ENCODE assay signal across 9 cellular contexts in genomic region chr12:4030938-4031702, GRCh38.
DNase-seq lines count a peak whose midpoint lies in the region; ATAC-seq and TF ChIP-seq lines count a peak whose summit lies in the region.
"Had no signal": no experiment of that assay in that cellular context is flagged by ENCODE, and none has a peak within 500 bp of the region (broad histone marks: within the 10 kb centered on the region; RNA-seq: fewer than 3 reads in every experiment).

No MANE protein-coding gene starts in this region.

- H3K27me3 Mint-ChIP-seq in activated naive CD4-positive, alpha-beta T cell treated with anti-CD3 and anti-CD28 coated beads, Interleukin-2, amount 10 ng/mL, durations not matched to agents 7 days and 5 days: peaks cover 34% of the 10 kb centered on the region
- no peaks in the 10 kb centered on the region for H3K27me3 Mint-ChIP-seq in stimulated activated naive CD8-positive, alpha-beta T cell treated with anti-CD3 and anti-CD28 coated beads, Interleukin-15, Interleukin-2, amounts not matched to agents 100 ng/mL and 50 ng/mL, for 24 hours

- CTCF ChIA-PET in activated naive CD4-positive, alpha-beta T cell treated with anti-CD3 and anti-CD28 coated beads, Interleukin-2, amount 10 ng/mL, durations not matched to agents 7 days and 5 days (lab: Charles Lee): interaction anchor here (0.7 to 1.0 kb wide), 2 partner anchors 10 to 11 kb away, joined by 3 read pairs; no protein-coding TSS in a partner anchor

- WGBS in gastroesophageal sphincter (ENCODE audit: low coverage in 1 of 2), 2 donors: 3 to 15% methylated on average over 4 to 8 of the region's 75 CpGs

- no peaks in the 10 kb centered on the region for H3K9me3 ChIP-seq in gastroesophageal sphincter
- H3K9me3 ChIP-seq in neuron (ENCODE audit: low read length): no peaks in the 10 kb centered on the region
- H3K9me3 ChIP-seq: neutrophil had no signal

- no peak for TF ChIP-seq EP300 in gastroesophageal sphincter (IDR thresholded peaks at IDR 0.05)

- peak overlapping the region; percentile 68 for H3K4me3 Mint-ChIP-seq in activated naive CD4-positive, alpha-beta T cell treated with anti-CD3 and anti-CD28 coated beads, Interleukin-2, amount 10 ng/mL, durations not matched to agents 7 days and 5 days
- peak overlapping the region; percentile 67 for H3K4me3 Mint-ChIP-seq in stimulated activated naive CD8-positive, alpha-beta T cell treated with anti-CD3 and anti-CD28 coated beads, Interleukin-15, Interleukin-2, amounts not matched to agents 100 ng/mL and 50 ng/mL, for 24 hours

- H3K27ac Mint-ChIP-seq in activated naive CD4-positive, alpha-beta T cell treated with anti-CD3 and anti-CD28 coated beads, Interleukin-2, amount 10 ng/mL, durations not matched to agents 7 days and 5 days: no peak overlapping the region
- peak overlapping the region; percentile 42 for H3K27ac Mint-ChIP-seq in stimulated activated naive CD8-positive, alpha-beta T cell treated with anti-CD3 and anti-CD28 coated beads, Interleukin-15, Interleukin-2, amounts not matched to agents 100 ng/mL and 50 ng/mL, for 24 hours

- H3K4me3 ChIP-seq in gastroesophageal sphincter: peak overlapping the region; percentile 50 to 61
- H3K4me3 ChIP-seq in neuron (ENCODE audit: low read length): peak overlapping the region; percentile 19

- H3K36me3 Mint-ChIP-seq in activated naive CD4-positive, alpha-beta T cell treated with anti-CD3 and anti-CD28 coated beads, Interleukin-2, amount 10 ng/mL, durations not matched to agents 7 days and 5 days: no peaks in the 10 kb centered on the region
- H3K36me3 Mint-ChIP-seq in stimulated activated naive CD8-positive, alpha-beta T cell treated with anti-CD3 and anti-CD28 coated beads, Interleukin-15, Interleukin-2, amounts not matched to agents 100 ng/mL and 50 ng/mL, for 24 hours (ENCODE audit: low read depth): no peaks in the 10 kb centered on the region

- H3K4me1 ChIP-seq in gastroesophageal sphincter (peaks cover 0 to 18% (median 4%) of the 10 kb centered on the region in 3 donors), neuron (ENCODE audit: insufficient read depth, low read length) (peaks cover 34% of the 10 kb centered on the region)

- no peaks in the 10 kb centered on the region for H3K9me3 Mint-ChIP-seq in activated naive CD4-positive, alpha-beta T cell treated with anti-CD3 and anti-CD28 coated beads, Interleukin-2, amount 10 ng/mL, durations not matched to agents 7 days and 5 days
- no peaks in the 10 kb centered on the region for H3K9me3 Mint-ChIP-seq in stimulated activated naive CD8-positive, alpha-beta T cell treated with anti-CD3 and anti-CD28 coated beads, Interleukin-15, Interleukin-2, amounts not matched to agents 100 ng/mL and 50 ng/mL, for 24 hours

- H3K27ac ChIP-seq in gastroesophageal sphincter: peak overlapping the region; percentile 61 to 91 (median 86)
- H3K27ac ChIP-seq: neutrophil had no signal

- ATAC-seq in HG02885 (IDR thresholded peaks at IDR 0.05; ENCODE audit: poor library complexity, unreplicated experiment) (peak; percentile 75), gastroesophageal sphincter (peak; percentile 99)

- DNase-seq in GM03348 (ENCODE audit: low spot score) (peak; percentile 100), RPMI8226 (peak; percentile 55), NCI-H187 treated with DMSO at 0.1 percent for 48 hours (lab: John Stamatoyannopoulos, UW) (no peak)
- DNase-seq in activated naive CD4-positive, alpha-beta T cell treated with anti-CD3 and anti-CD28 coated beads, Interleukin-2, amount 10 ng/mL, durations not matched to agents 7 days and 5 days: peak; percentile 81

- peaks cover 36% of the 10 kb centered on the region for H3K4me1 Mint-ChIP-seq in activated naive CD4-positive, alpha-beta T cell treated with anti-CD3 and anti-CD28 coated beads, Interleukin-2, amount 10 ng/mL, durations not matched to agents 7 days and 5 days
- peaks cover 42% of the 10 kb centered on the region for H3K4me1 Mint-ChIP-seq in stimulated activated naive CD8-positive, alpha-beta T cell treated with anti-CD3 and anti-CD28 coated beads, Interleukin-15, Interleukin-2, amounts not matched to agents 100 ng/mL and 50 ng/mL, for 24 hours (ENCODE audit: low read depth)

- H2AFZ ChIP-seq in neuron (ENCODE audit: low read depth, low read length): peak overlapping the region; percentile 56

- TF ChIP-seq POLR2A in gastroesophageal sphincter (IDR thresholded peaks at IDR 0.05): peak; percentile 74 to 79

- peak in 1 of 4 experiments; percentile 31 for TF ChIP-seq CTCF in gastroesophageal sphincter (IDR thresholded peaks at IDR 0.05)

- H3K27me3 ChIP-seq in gastroesophageal sphincter (no peaks in the 10 kb centered on the region), neuron (ENCODE audit: insufficient read depth, low read length) (no peaks in the 10 kb centered on the region)

- H3K36me3 ChIP-seq in gastroesophageal sphincter (no peaks in the 10 kb centered on the region), neuron (ENCODE audit: insufficient read depth, low read length) (no peaks in the 10 kb centered on the region)
- H3K36me3 ChIP-seq: neutrophil had no signal
